Comparison of ENCODE assay signal across 22 cellular contexts in genomic region chr11:541433-541885, GRCh38. TPM values are rescaled to one million over a fixed set of nuclear protein-coding genes. Genes with fewer than 3 reads are reported as not detected.
DNase-seq lines count a peak whose midpoint lies in the region; ATAC-seq, FAIRE-seq and TF ChIP-seq lines count a peak whose summit lies in the region.
"Had no signal": no experiment of that assay in that cellular context is flagged by ENCODE, and none has a peak within 500 bp of the region (broad histone marks: within the 10 kb centered on the region; RNA-seq: fewer than 3 reads in every experiment).

No MANE protein-coding gene starts in this region.

- peaks cover 18 to 47% (median 37%) of the 10 kb centered on the region in 10 experiments for H3K4me1 ChIP-seq in BLaER1 treated with 17β-estradiol and CSF1 and Interleukin-3, amounts not matched to agents 10 nM and 100 nM
- peaks cover 14% of the 10 kb centered on the region for H3K4me1 ChIP-seq in mucosa of descending colon (ENCODE audit: low read depth)

- TF ChIP-seq CTCF in GM06990 (IDR thresholded peaks at IDR 0.05; ENCODE audit: insufficient read depth, low read length, poor library complexity, severe bottlenecking) (no peak), mucosa of descending colon (IDR thresholded peaks at IDR 0.05) (no peak)
- no peak for TF ChIP-seq CTCF in CD4-positive, alpha-beta T cell (IDR thresholded peaks at IDR 0.05)

- H3K27ac ChIP-seq in BLaER1 treated with 17β-estradiol and CSF1 and Interleukin-3, amounts not matched to agents 10 nM and 100 nM: peak overlapping the region in 1 of 11 experiments; percentile 36; a peak in 1 of 22 replicates
- H3K27ac ChIP-seq in CD4-positive, alpha-beta T cell (ENCODE audit: low read depth, low read length): no peak overlapping the region

- no peak overlapping the region for H3K27ac Mint-ChIP-seq in CD4-positive, alpha-beta T cell
- H3K27ac Mint-ChIP-seq: H9 had no signal

- CTCF ChIA-PET in CD4-positive, alpha-beta T cell (lab: Charles Lee): no interaction called here

- H3K36me3 ChIP-seq in BLaER1 treated with 17β-estradiol and CSF1 and Interleukin-3, amounts not matched to agents 10 nM and 100 nM: no peaks in the 10 kb centered on the region
- H3K36me3 ChIP-seq in GM06990 (ENCODE audit: control insufficient read depth, insufficient read depth, low read length) (no peaks in the 10 kb centered on the region; the same call in 1 of the 2 replicates), mucosa of descending colon (ENCODE audit: low read depth) (no peaks in the 10 kb centered on the region)
- H3K36me3 ChIP-seq: MG63 had no signal

- ATAC-seq in mucosa of descending colon: no peak
- ATAC-seq in CD4-positive, alpha-beta T cell (ENCODE audit: poor library complexity): no peak
- no peak for ATAC-seq in HG03442 (IDR thresholded peaks at IDR 0.05; ENCODE audit: unreplicated experiment)
- ATAC-seq: GM12878 had no signal

- peaks cover 11% of the 10 kb centered on the region for H3K4me1 Mint-ChIP-seq in CD4-positive, alpha-beta T cell (ENCODE audit: low read depth)

- intact Hi-C loops in mucosa of descending colon (cut with DNase I, micrococcal nuclease): no loop called here
- intact Hi-C loops in CD4-positive, alpha-beta T cell (cut with DNase I, micrococcal nuclease): no loop called here

- no peaks in the 10 kb centered on the region for H3K27me3 ChIP-seq in BLaER1 treated with 17β-estradiol and CSF1 and Interleukin-3, amounts not matched to agents 10 nM and 100 nM
- no peaks in the 10 kb centered on the region for H3K27me3 ChIP-seq in GM06990 (replicated peaks; ENCODE audit: control insufficient read depth, insufficient read depth, low read length)
- H3K27me3 ChIP-seq in CD4-positive, alpha-beta T cell (ENCODE audit: control insufficient read depth, insufficient read depth, low read length): no peaks in the 10 kb centered on the region
- H3K27me3 ChIP-seq: MG63 had no signal

- no peaks in the 10 kb centered on the region for H3K36me3 Mint-ChIP-seq in CD4-positive, alpha-beta T cell (ENCODE audit: low read depth)

- POLR2A ChIA-PET in CD4-positive, alpha-beta T cell (lab: Charles Lee): no interaction called here

- H3K4me2 ChIP-seq in BLaER1 treated with 17β-estradiol and CSF1 and Interleukin-3, amounts not matched to agents 10 nM and 100 nM: peak overlapping the region in 8 of 11 experiments; percentile 23 to 68 (median 56); a peak in 13 of 22 replicates

- H3K9ac ChIP-seq in BLaER1 treated with 17β-estradiol and CSF1 and Interleukin-3, amounts not matched to agents 10 nM and 100 nM: peak overlapping the region in 5 of 11 experiments; percentile 15 to 54 (median 41); a peak in 7 of 22 replicates

- H3K9me3 Mint-ChIP-seq in CD4-positive, alpha-beta T cell: no peaks in the 10 kb centered on the region
- H3K9me3 Mint-ChIP-seq: IgD-negative memory B cell had no signal

- FAIRE-seq in urothelium cell line (lab: Jason Lieb, UNC): no peak
- FAIRE-seq: GM12878, GM19239, HTR-8/SVneo had no signal

- no peaks in the 10 kb centered on the region for H3K9me3 ChIP-seq in BLaER1 treated with 17β-estradiol and CSF1 and Interleukin-3, amounts not matched to agents 10 nM and 100 nM (replicated peaks in 1 of 11)
- no peaks in the 10 kb centered on the region for H3K9me3 ChIP-seq in mucosa of descending colon
- no peaks in the 10 kb centered on the region for H3K9me3 ChIP-seq in CD4-positive, alpha-beta T cell (ENCODE audit: control insufficient read depth, low read length)
- H3K9me3 ChIP-seq: Caco-2, MG63 had no signal

- no peak overlapping the region for H3K4me3 ChIP-seq in BLaER1 treated with 17β-estradiol and CSF1 and Interleukin-3, amounts not matched to agents 10 nM and 100 nM
- H3K4me3 ChIP-seq in GM06990 (replicated peaks; ENCODE audit: low read depth, low read length): no peak overlapping the region
- H3K4me3 ChIP-seq in mucosa of descending colon: no peak overlapping the region
- H3K4me3 ChIP-seq: GM12878, MG63 had no signal

- H3K27me3 Mint-ChIP-seq in CD4-positive, alpha-beta T cell: no peaks in the 10 kb centered on the region
- H3K27me3 Mint-ChIP-seq: IgD-negative memory B cell had no signal

- peaks cover 0 to 5% (median 0%) of the 10 kb centered on the region in 11 experiments; a peak in 2 of 22 replicates for H4K20me1 ChIP-seq in BLaER1 treated with 17β-estradiol and CSF1 and Interleukin-3, amounts not matched to agents 10 nM and 100 nM

- DNase-seq in GM06990 (ENCODE audit: extremely low read depth, insufficient read length): peak; percentile 15
- peak; percentile 23 to 66 (median 61) for DNase-seq in mucosa of descending colon
- no peak for DNase-seq in CD4-positive, alpha-beta T cell
- DNase-seq in urothelium cell line (ENCODE audit: low spot score): no peak
- DNase-seq: AML-193, GF-D8, H9, Kasumi-1, MG63, NCI-H1048, NCI-H1436, NCI-H1930, NCI-H345, NCI-H524 treated with DMSO at 0.1 percent for 48 hours, RPMI8226 had no signal

- H3K4me3 Mint-ChIP-seq in CD4-positive, alpha-beta T cell: no peak overlapping the region
- H3K4me3 Mint-ChIP-seq: H9 had no signal

RNA-seq across cellular contexts. Expression of gene LRRC56, which starts 4.1 kb away (rescaled TPM):
- 1 to 10 TPM; 1.5 to 5.2 (median 4.8) TPM for total RNA-seq in mucosa of descending colon
- total RNA-seq in CD4-positive, alpha-beta T cell: 1 to 10 TPM; 2.4 TPM

RNA-seq across cellular contexts. Expression of gene HRAS, which starts 6.1 kb away (rescaled TPM):
- 10 to 100 TPM; 41.4 to 50.6 (median 50.1) TPM for total RNA-seq in mucosa of descending colon
- total RNA-seq in CD4-positive, alpha-beta T cell: 10 to 100 TPM; 23.7 to 23.9 TPM

RNA-seq across cellular contexts. Expression of gene LMNTD2, which starts 19.1 kb away (rescaled TPM):
- 10 to 100 TPM in 2 of 3 donors, 1 to 10 TPM in 1; 5.4 to 19.1 (median 10.7) TPM for total RNA-seq in mucosa of descending colon
- total RNA-seq in CD4-positive, alpha-beta T cell: 10 to 100 TPM in 1 of 2 experiments, 1 to 10 TPM in 1; 8.2 to 10.3 TPM

RNA-seq across cellular contexts. Expression of gene RASSF7, which starts 19.3 kb away (rescaled TPM):
- 100 to 1,000 TPM in 1 of 3 donors, 10 to 100 TPM in 2; 45.7 to 108 (median 83.7) TPM for total RNA-seq in mucosa of descending colon
- 10 to 100 TPM; 14.1 to 15.7 TPM for total RNA-seq in CD4-positive, alpha-beta T cell

RNA-seq across cellular contexts. Expression of gene RNH1, which starts 34.4 kb away (rescaled TPM):
- total RNA-seq in mucosa of descending colon: 100 to 1,000 TPM; 108 to 127 (median 118) TPM
- total RNA-seq in CD4-positive, alpha-beta T cell: 100 to 1,000 TPM; 131 to 132 TPM

Comparison
In these comparisons a context has a peak if more than half of its experiments do, and no peak if none do; other contexts are left out.
1. DNase-seq: peak in GM06990 (single experiment) and mucosa of descending colon (3 of 3); none in CD4-positive, alpha-beta T cell (0 of 10) and urothelium cell line (single experiment).